8 cellular contexts compared by ENCODE assay signal in the genomic region with DNA sequence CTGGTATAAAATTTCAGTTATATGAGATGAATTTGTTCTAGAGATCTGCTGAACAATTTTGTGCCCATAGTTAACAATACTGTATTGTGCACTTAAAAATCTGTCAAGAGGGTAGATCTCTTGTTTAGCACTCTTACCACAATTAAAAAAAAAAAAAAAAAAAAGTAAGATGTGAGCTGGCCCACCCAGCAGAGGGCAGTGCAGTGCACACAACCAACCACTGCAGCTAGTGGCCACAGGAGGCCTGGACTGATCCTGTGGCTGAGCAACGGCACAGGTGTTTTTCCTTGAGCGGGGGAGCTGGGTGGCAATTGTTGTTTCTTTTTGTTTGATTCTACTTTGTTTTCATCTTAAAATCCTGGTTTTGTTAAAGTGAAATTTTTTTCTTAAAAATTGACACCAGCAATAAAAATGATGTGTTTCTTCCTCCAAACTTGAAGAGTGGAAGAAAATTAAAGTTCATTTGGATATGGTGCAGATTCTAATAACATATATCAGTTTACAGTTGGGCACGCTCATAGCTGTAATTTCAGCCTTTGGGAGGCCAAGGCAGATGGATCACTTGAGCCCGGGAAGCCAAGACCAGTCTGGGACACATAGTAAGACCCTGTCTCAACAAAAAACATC.
DNase-seq lines count a peak whose midpoint lies in the region; ATAC-seq, FAIRE-seq and TF ChIP-seq lines count a peak whose summit lies in the region.

No MANE protein-coding gene starts in this region.

- no peak overlapping the region for H2BK5ac ChIP-seq in H1 (ENCODE audit: low read depth, low read length)

- no peak overlapping the region for H3K56ac ChIP-seq in H1 (replicated peaks; ENCODE audit: insufficient read length, low read depth, low read length)

- TF ChIP-seq CTCF in H1 (IDR thresholded peaks at IDR 0.05; ENCODE audit: control extremely low read depth in 1 of 3, insufficient read depth in 1 of 3, low read depth in 1 of 3, low read length in 3 of 3) (peak; percentile 67 to 97 (median 78)), suprapubic skin (IDR thresholded peaks at IDR 0.05) (peak; percentile 28 to 57)

- FAIRE-seq in H1 (lab: Jason Lieb, UNC) = no peak

- peaks cover 0 to 15% of the 10 kb centered on the region in 2 experiments; a peak in 3 of 4 replicates for H3K9me3 ChIP-seq in H1 (ENCODE audit: insufficient read depth in 2 of 2, low read depth in 1 of 2, low read length in 1 of 2)
- peaks cover 5% of the 10 kb centered on the region for H3K9me3 ChIP-seq in suprapubic skin

- no peaks in the 10 kb centered on the region for H3K23me2 ChIP-seq in H1 (ENCODE audit: low read depth, low read length)

- H2BK15ac ChIP-seq in H1 (ENCODE audit: low read length) = no peak overlapping the region

- POLR2A ChIA-PET in H1 (lab: Charles Lee; ENCODE audit: partially characterized antibody) = no interaction called here

- no peaks in the 10 kb centered on the region for H3K79me1 ChIP-seq in H1 (ENCODE audit: low read depth, low read length)

- no peak overlapping the region for H2AK5ac ChIP-seq in H1 (ENCODE audit: low read depth, low read length)

- peak; percentile 81 for ATAC-seq in HG02884 (IDR thresholded peaks at IDR 0.05; ENCODE audit: unreplicated experiment)

- no peak overlapping the region for H4K5ac ChIP-seq in H1 (ENCODE audit: insufficient read length, low read depth, low read length)

- no peak overlapping the region for H3K4me2 ChIP-seq in H1 (ENCODE audit: insufficient read depth in 1 of 2, low read depth in 2 of 2, low read length in 2 of 2)

- H3K23ac ChIP-seq in H1 (ENCODE audit: insufficient read length) = no peak overlapping the region

- no peak overlapping the region for H2BK12ac ChIP-seq in H1 (ENCODE audit: low read depth, low read length)

- H3K4me1 ChIP-seq in H1 (replicated peaks in 1 of 4; ENCODE audit: control insufficient read depth in 3 of 4, insufficient read depth in 4 of 4, low read length in 3 of 4) = no peaks in the 10 kb centered on the region
- H3K4me1 ChIP-seq in suprapubic skin = no peaks in the 10 kb centered on the region

- H2AFZ ChIP-seq in H1 (ENCODE audit: low read length) = no peak overlapping the region

- H2BK20ac ChIP-seq in H1 (ENCODE audit: low read length) = no peak overlapping the region

- TF ChIP-seq RAD21 in H1 (IDR thresholded peaks at IDR 0.05 in 1 of 2, conservative IDR thresholded peaks at IDR 0.05 in 1 of 2; ENCODE audit: low read depth in 2 of 2, low read length in 2 of 2) = peak; percentile 77 to 83

- 60% methylated on average over 4 of the region's 4 CpGs; no CpG with 5 or more reads in 1 of the 2 experiments for WGBS in H1 (ENCODE audit: extremely low coverage in 1 of 2, insufficient coverage in 1 of 2, insufficient read length in 1 of 2, insufficient replicate concordance in 2 of 2, low coverage in 1 of 2, low lambda C conversion rate in 2 of 2, missing lambda C conversion rate in 1 of 2), 2 experiments
- 47% methylated on average over 4 of the region's 4 CpGs for WGBS in suprapubic skin

- H3K9ac ChIP-seq in H1 (replicated peaks in 1 of 4; ENCODE audit: extremely low read depth in 1 of 4, low read depth in 3 of 4, low read length in 3 of 4) = no peak overlapping the region

- no peak overlapping the region for H4K8ac ChIP-seq in H1 (ENCODE audit: extremely low read depth, insufficient read depth, low read length)

- H3K36me3 ChIP-seq in H1 (ENCODE audit: control insufficient read depth in 2 of 4, insufficient read depth in 4 of 4, low read length in 3 of 4) = no peaks in the 10 kb centered on the region
- H3K36me3 ChIP-seq in suprapubic skin = no peaks in the 10 kb centered on the region

- no peak overlapping the region for H3K18ac ChIP-seq in H1 (ENCODE audit: extremely low read depth, low read length)

- H3K27ac ChIP-seq in H1 (ENCODE audit: low read depth, low read length) = no peak overlapping the region
- no peak overlapping the region for H3K27ac ChIP-seq in suprapubic skin

- CTCF ChIA-PET in H1 (lab: Charles Lee; ENCODE audit: partially characterized antibody) = interaction anchor here (0.5 to 5.6 kb wide), 38 partner anchors 9 to 592 kb away, joined by 3 to 55 read pairs (median 4); no protein-coding TSS in a partner anchor

- H3K4me3 ChIP-seq in H1 (ENCODE audit: extremely low read depth in 1 of 4, insufficient read depth in 2 of 4, low read depth in 3 of 4, low read length in 4 of 4) (no peak overlapping the region), suprapubic skin (no peak overlapping the region)

- TF ChIP-seq POLR2A in H1 (IDR thresholded peaks at IDR 0.05; ENCODE audit: control extremely low read depth in 1 of 2, low read depth in 2 of 2, low read length in 2 of 2) (no peak), suprapubic skin (IDR thresholded peaks at IDR 0.05) (no peak)

- peak; percentile 20 for DNase-seq in NCI-H2196 (lab: John Stamatoyannopoulos, UW; ENCODE audit: unreplicated experiment)
- DNase-seq in NCI-H2196 treated with DMSO at 0.1 percent for 48 hours (lab: John Stamatoyannopoulos, UW; ENCODE audit: unreplicated experiment) = no peak
- DNase-seq in NCI-H226 = peak; percentile 47
- DNase-seq in activated CD4-positive, alpha-beta T cell treated with anti-CD3 and anti-CD28 coated beads, Interleukin-2, amount 50 U/mL, for 24 hours (ENCODE audit: low read depth in 1 of 2, low spot score in 1 of 2) = peak; percentile 4 to 17
- peak in 1 of 2 experiments; percentile 65 for DNase-seq in H1 (ENCODE audit: low read depth in 1 of 2, low spot score in 2 of 2)
- peak; percentile 45 for DNase-seq in mucosa of gallbladder (ENCODE audit: low spot score)
- DNase-seq in suprapubic skin (ENCODE audit: low spot score in 2 of 2) = no peak

- H4K91ac ChIP-seq in H1 (replicated peaks; ENCODE audit: insufficient read length, low read length) = no peak overlapping the region

- H2BK120ac ChIP-seq in H1 (replicated peaks; ENCODE audit: low read depth, low read length) = no peak overlapping the region

- H4K20me1 ChIP-seq in H1 (replicated peaks in 1 of 2; ENCODE audit: control insufficient read depth in 1 of 2, insufficient read depth in 2 of 2, low read length in 2 of 2) = no peaks in the 10 kb centered on the region

- H3K27me3 ChIP-seq in H1 (replicated peaks in 1 of 4; ENCODE audit: control insufficient read depth in 3 of 4, extremely low read depth in 1 of 4, insufficient read depth in 3 of 4, low read length in 3 of 4) = no peaks in the 10 kb centered on the region
- no peaks in the 10 kb centered on the region for H3K27me3 ChIP-seq in suprapubic skin

- no peak overlapping the region for H3K4ac ChIP-seq in H1 (replicated peaks; ENCODE audit: insufficient read length, low read depth, low read length)

- TF ChIP-seq EP300 in H1 (IDR thresholded peaks at IDR 0.05; ENCODE audit: borderline replicate concordance in 1 of 2, low read depth in 2 of 2, low read length in 2 of 2) (no peak), suprapubic skin (IDR thresholded peaks at IDR 0.05) (no peak)

- no peak overlapping the region for H3K14ac ChIP-seq in H1 (ENCODE audit: insufficient read length)

- H3K79me2 ChIP-seq in H1 (ENCODE audit: control insufficient read depth in 1 of 2, insufficient read depth in 2 of 2, low read length in 2 of 2) = no peaks in the 10 kb centered on the region

TF ChIP-seq in H1, 55 proteins besides CTCF, POLR2A, EP300 and RAD21:
- no peak for TF ChIP-seq SAP30 (IDR thresholded peaks at IDR 0.05; ENCODE audit: insufficient read depth, insufficient replicate concordance, low read length)
- TF ChIP-seq SP2 (IDR thresholded peaks at IDR 0.05; ENCODE audit: low read length) = no peak
- no peak for TF ChIP-seq KDM5A (IDR thresholded peaks at IDR 0.05; ENCODE audit: low read length)
- TF ChIP-seq POU5F1 (IDR thresholded peaks at IDR 0.05; ENCODE audit: low read depth, low read length) = no peak
- TF ChIP-seq ZNF274 (IDR thresholded peaks at IDR 0.05; ENCODE audit: borderline replicate concordance, extremely low read depth, low read length) = no peak
- TF ChIP-seq TEAD4 (IDR thresholded peaks at IDR 0.05; ENCODE audit: low read depth, low read length) = no peak
- no peak for TF ChIP-seq KDM1A (IDR thresholded peaks at IDR 0.05; ENCODE audit: borderline replicate concordance, low read length)
- TF ChIP-seq RXRA (IDR thresholded peaks at IDR 0.05; ENCODE audit: insufficient read depth, low read depth, low read length) = no peak
- no peak for TF ChIP-seq TCF12 (IDR thresholded peaks at IDR 0.05; ENCODE audit: low read depth, low read length)
- no peak for TF ChIP-seq CHD2 (IDR thresholded peaks at IDR 0.05; ENCODE audit: low read length)
- TF ChIP-seq SP4 (IDR thresholded peaks at IDR 0.05; ENCODE audit: low read length) = no peak

Comparison
In these comparisons a context has a peak if more than half of its experiments do, and no peak if none do; other contexts are left out.
1. DNase-seq: peak in NCI-H2196 (single experiment), NCI-H226 (single experiment), activated CD4-positive, alpha-beta T cell treated with anti-CD3 and anti-CD28 coated beads, Interleukin-2, amount 50 U/mL, for 24 hours (2 of 2) and mucosa of gallbladder (single experiment); none in NCI-H2196 treated with DMSO at 0.1 percent for 48 hours (single experiment) and suprapubic skin (0 of 2).